8 cellular contexts compared by ENCODE assay signal in genomic region chr11:440065-441042, GRCh38. TPM values are rescaled to one million over a fixed set of nuclear protein-coding genes. Genes with fewer than 3 reads are reported as not detected.
DNase-seq lines count a peak whose midpoint lies in the region; ATAC-seq and TF ChIP-seq lines count a peak whose summit lies in the region.
"Had no signal": no experiment of that assay in that cellular context is flagged by ENCODE, and none has a peak within 500 bp of the region (broad histone marks: within the 10 kb centered on the region; RNA-seq: fewer than 3 reads in every experiment).

No MANE protein-coding gene starts in this region.

- H3K4me3 ChIP-seq in GM06990 (replicated peaks; ENCODE audit: low read depth, low read length) (peak overlapping the region; percentile 77), KMS-11 (IDR thresholded peaks at IDR 0.05; ENCODE audit: insufficient read depth, low read depth, low read length) (no peak overlapping the region), H7 (ENCODE audit: insufficient read depth, low read depth, low read length) (no peak overlapping the region)

- H3K9ac ChIP-seq in KMS-11: no peak overlapping the region

- no peak for ATAC-seq in central memory CD8-positive, alpha-beta T cell (replicated peaks; ENCODE audit: extremely low read depth, poor library complexity, severe bottlenecking)

- H3K79me2 ChIP-seq in KMS-11 (ENCODE audit: insufficient read depth, low read depth): no peaks in the 10 kb centered on the region

- H3K4me2 ChIP-seq in KMS-11: peak overlapping the region; percentile 51; the same call in 1 of the 2 replicates

- DNase-seq in GM06990 (ENCODE audit: extremely low read depth, insufficient read length) (no peak), myocyte (ENCODE audit: low read depth) (peak; percentile 35), H7 (no peak), HCEC 1CT (no peak)
- no peak for DNase-seq in central memory CD8-positive, alpha-beta T cell (ENCODE audit: low spot score in 2 of 2)
- no peak for DNase-seq in effector CD4-positive, alpha-beta T cell

- H2AFZ ChIP-seq in KMS-11 (ENCODE audit: low read depth): no peak overlapping the region

- H3K36me3 Mint-ChIP-seq in central memory CD8-positive, alpha-beta T cell (ENCODE audit: insufficient read depth): peaks cover 2% of the 10 kb centered on the region

- H3K36me3 ChIP-seq in GM06990 (ENCODE audit: control insufficient read depth, insufficient read depth, low read length) (no peaks in the 10 kb centered on the region), KMS-11 (ENCODE audit: insufficient read depth) (no peaks in the 10 kb centered on the region), H7 (replicated peaks; ENCODE audit: control insufficient read depth, insufficient read depth, low read length) (no peaks in the 10 kb centered on the region)
- H3K36me3 ChIP-seq: heart left ventricle had no signal

- H3K27me3 ChIP-seq in GM06990 (replicated peaks; ENCODE audit: control insufficient read depth, insufficient read depth, low read length): no peaks in the 10 kb centered on the region
- H3K27me3 ChIP-seq in KMS-11 (ENCODE audit: insufficient read depth, low read depth): no peaks in the 10 kb centered on the region; the same call in 1 of the 2 replicates
- H3K27me3 ChIP-seq in H7 (ENCODE audit: control insufficient read depth, insufficient read depth, low read length): no peaks in the 10 kb centered on the region

- no peaks in the 10 kb centered on the region for H3K27me3 Mint-ChIP-seq in central memory CD8-positive, alpha-beta T cell

- H3K4me1 Mint-ChIP-seq in central memory CD8-positive, alpha-beta T cell: peaks cover 31% of the 10 kb centered on the region

- H3K4me1 ChIP-seq in KMS-11 (ENCODE audit: low read depth, poor library complexity, severe bottlenecking): peaks cover 8% of the 10 kb centered on the region

- H3K27ac Mint-ChIP-seq in central memory CD8-positive, alpha-beta T cell (ENCODE audit: low read depth): peak overlapping the region; percentile 49

- peak overlapping the region; percentile 64 for H3K4me3 Mint-ChIP-seq in central memory CD8-positive, alpha-beta T cell

- no peak overlapping the region for H3K27ac ChIP-seq in KMS-11
- H3K27ac ChIP-seq: heart left ventricle had no signal

- TF ChIP-seq CTCF in GM06990 (IDR thresholded peaks at IDR 0.05; ENCODE audit: insufficient read depth, low read length, poor library complexity, severe bottlenecking): peak; percentile 24
- TF ChIP-seq CTCF in KMS-11 (conservative IDR thresholded peaks at IDR 0.05; ENCODE audit: low read depth, low read length): no peak

- H4K20me1 ChIP-seq in KMS-11 (ENCODE audit: insufficient read depth): no peaks in the 10 kb centered on the region

- H3K9me3 Mint-ChIP-seq in central memory CD8-positive, alpha-beta T cell: no peaks in the 10 kb centered on the region

RNA-seq across cellular contexts. Expression of gene ANO9, which starts 1.5 kb away (rescaled TPM):
- total RNA-seq in myocyte: 0.42 and 0.94 TPM in 2 replicates
- polyA plus RNA-seq in myocyte (2012): not detected
- 0.83 and 2.2 TPM in 2 replicates for total RNA-seq in H7 (2014; rRNA removed; shearing (Covaris generic))

RNA-seq across cellular contexts. Expression of gene PTDSS2, which starts 9.7 kb away (rescaled TPM):
- 78.1 and 110 TPM in 2 replicates for total RNA-seq in myocyte
- polyA plus RNA-seq in myocyte (2012): 46.3 TPM
- 40.9 and 47.5 TPM in 2 replicates for total RNA-seq in H7 (2014; rRNA removed; shearing (Covaris generic))

RNA-seq across cellular contexts. Expression of gene SIGIRR, which starts 25.6 kb away (rescaled TPM):
- total RNA-seq in myocyte: 1.5 and 1.7 TPM in 2 replicates
- polyA plus RNA-seq in myocyte (2012): 2.1 TPM
- total RNA-seq in H7 (2014; rRNA removed; shearing (Covaris generic)): 39.5 and 44.9 TPM in 2 replicates

RNA-seq across cellular contexts. Expression of gene PKP3, which starts 46.3 kb away (rescaled TPM):
- total RNA-seq in myocyte: 1.4 and 8.9 TPM in 2 replicates
- 1.2 TPM for polyA plus RNA-seq in myocyte (2012)
- total RNA-seq in H7 (2014; rRNA removed; shearing (Covaris generic)): 2.1 and 3.6 TPM in 2 replicates

Comparison
In these comparisons a context has a peak if more than half of its experiments do, and no peak if none do; other contexts are left out.
1. RNA of gene SIGIRR, which starts 25.6 kb away (total RNA-seq): 39.5 to 44.9 TPM in H7; 1.5 to 1.7 TPM in myocyte; every median in the first group is over 10 times any median in the second.